In the genomic region with DNA sequence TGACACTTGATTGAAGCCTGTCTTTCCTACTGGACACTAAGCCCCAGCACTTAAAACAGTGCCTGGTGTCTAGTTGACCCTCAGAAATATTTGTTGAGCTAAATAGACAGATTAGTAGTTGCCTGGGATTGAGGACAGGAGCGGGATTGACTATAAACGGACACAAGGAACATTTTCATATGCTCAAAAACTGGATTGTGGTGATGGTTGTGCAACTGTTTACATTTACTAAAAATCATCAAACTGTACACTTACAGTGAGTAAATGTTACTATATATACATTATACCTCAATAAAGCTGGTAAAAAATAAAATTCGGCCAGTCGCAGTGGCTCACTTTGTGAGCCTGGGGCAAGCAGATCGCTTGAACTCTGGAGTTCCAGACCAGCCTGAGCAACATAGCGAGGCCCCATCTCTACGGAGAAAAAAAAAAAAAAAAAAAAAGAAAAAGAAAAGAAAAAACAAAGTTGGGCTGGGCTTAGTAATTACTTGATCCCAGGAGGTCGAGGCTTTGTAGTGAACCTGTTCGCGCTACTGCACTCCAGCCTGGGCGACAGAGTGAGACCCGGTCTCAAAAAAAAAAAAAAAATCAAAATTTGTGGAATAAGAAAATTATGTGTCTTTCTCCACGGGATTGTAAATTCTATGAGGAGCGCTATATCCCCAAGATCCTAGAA, we compare ENCODE assay signal across 8 cellular contexts. TPM values are rescaled to one million over a fixed set of nuclear protein-coding genes. Genes with fewer than 3 reads are reported as not detected.
DNase-seq lines count a peak whose midpoint lies in the region; ATAC-seq and TF ChIP-seq lines count a peak whose summit lies in the region.

No MANE protein-coding gene starts in this region.

- intact Hi-C loops in lower leg skin (cut with DNase I; ENCODE audit: low total_unique reads) (no loop called here), aorta (cut with DNase I) (loop anchor here in 1 of 2 donors (2.0 kb wide), 1 partner anchor 18 kb away; the partner anchor contains the start of gene CIB2)

- in situ Hi-C loops in GM23248 (cut with MboI): no loop called here

- H3K9me3 Mint-ChIP-seq in activated naive CD4-positive, alpha-beta T cell treated with anti-CD3 and anti-CD28 coated beads, Interleukin-2, amount 50 U/mL, for 72 hours: no peaks in the 10 kb centered on the region

- WGBS in GM23248 (ENCODE audit: low coverage in 1 of 2, low lambda C conversion rate in 2 of 2, missing lambda C conversion rate in 2 of 2), 2 experiments: 10 to 12% methylated on average over 14 of the region's 14 CpGs
- 14 to 16% methylated on average over 14 of the region's 14 CpGs for WGBS in lower leg skin, 2 donors
- WGBS in aorta, 2 donors: 18 to 19% methylated on average over 14 of the region's 14 CpGs

- H3K36me3 ChIP-seq in BE2C (no peaks in the 10 kb centered on the region; the same call in 1 of the 2 replicates), GM23248 (ENCODE audit: low read depth) (no peaks in the 10 kb centered on the region), aorta (ENCODE audit: control insufficient read depth in 1 of 2, insufficient read depth in 2 of 2, low read length in 1 of 2) (no peaks in the 10 kb centered on the region)

- TF ChIP-seq CTCF in BE2C (IDR thresholded peaks at IDR 0.05; ENCODE audit: low read depth, low read length) (no peak), lower leg skin (IDR thresholded peaks at IDR 0.05) (no peak)

- peaks cover 43% of the 10 kb centered on the region for H3K79me2 ChIP-seq in GM23248 (ENCODE audit: insufficient read depth)

- H3K4me3 ChIP-seq in BE2C (ENCODE audit: low read depth, low read length) (peak overlapping the region; percentile 90), GM23248 (peak overlapping the region; percentile 97), lower leg skin (ENCODE audit: low read depth, poor library complexity, severe bottlenecking) (peak overlapping the region; percentile 29), aorta (ENCODE audit: low read length in 2 of 2) (peak overlapping the region; percentile 84 to 94)

- H3K9me3 ChIP-seq in BE2C (no peaks in the 10 kb centered on the region), GM23248 (ENCODE audit: low read depth) (no peaks in the 10 kb centered on the region), aorta (ENCODE audit: control insufficient read depth, low read length) (no peaks in the 10 kb centered on the region)

- no peaks in the 10 kb centered on the region for H4K20me1 ChIP-seq in GM23248 (ENCODE audit: insufficient read depth)

- H3K27ac ChIP-seq in GM23248 (peak overlapping the region; percentile 48; the same call in 1 of the 2 replicates), aorta (ENCODE audit: low read depth in 1 of 2, low read length in 2 of 2) (peak overlapping the region in 1 of 2 donors; percentile 49)

- no peak for TF ChIP-seq POLR2A in lower leg skin (IDR thresholded peaks at IDR 0.05)

- DNase-seq in BE2C: no peak
- DNase-seq in GM23248: peak; percentile 44
- DNase-seq in activated naive CD4-positive, alpha-beta T cell treated with anti-CD3 and anti-CD28 coated beads, Interleukin-2, amount 50 U/mL, for 72 hours (ENCODE audit: low spot score in 2 of 2): no peak
- DNase-seq in lower leg skin (ENCODE audit: low spot score in 2 of 2): no peak
- no peak for DNase-seq in aorta
- DNase-seq in T1000 (lab: John Stamatoyannopoulos, UW): no peak
- no peak for DNase-seq in NK-92 treated with Interleukin-12 subunit alpha and Interleukin-12 subunit beta, amount 100 ng/mL, for 24 hours (lab: John Stamatoyannopoulos, UW)
- DNase-seq in GOT3 (lab: John Stamatoyannopoulos, UW): no peak

- H3K9me2 ChIP-seq in GM23248 (ENCODE audit: insufficient read depth): no peaks in the 10 kb centered on the region

- peaks cover 6 to 16% of the 10 kb centered on the region in 2 donors for H3K36me3 Mint-ChIP-seq in activated naive CD4-positive, alpha-beta T cell treated with anti-CD3 and anti-CD28 coated beads, Interleukin-2, amount 50 U/mL, for 72 hours

- H3K27me3 ChIP-seq in BE2C: no peaks in the 10 kb centered on the region
- H3K27me3 ChIP-seq in GM23248 (replicated peaks; ENCODE audit: insufficient read depth): no peaks in the 10 kb centered on the region
- no peaks in the 10 kb centered on the region for H3K27me3 ChIP-seq in aorta (ENCODE audit: control insufficient read depth in 1 of 2, insufficient read depth in 2 of 2, low read length in 1 of 2)

- H2AFZ ChIP-seq in GM23248: peak overlapping the region; percentile 98

- H3K9ac ChIP-seq in GM23248: peak overlapping the region; percentile 90

- peak overlapping the region; percentile 95 to 97 for H3K27ac Mint-ChIP-seq in activated naive CD4-positive, alpha-beta T cell treated with anti-CD3 and anti-CD28 coated beads, Interleukin-2, amount 50 U/mL, for 72 hours

- peak overlapping the region; percentile 99 for H3K4me2 ChIP-seq in GM23248 (ENCODE audit: unreplicated experiment)

- no peaks in the 10 kb centered on the region for H3F3A ChIP-seq in GM23248 (ENCODE audit: insufficient read depth)

- ATAC-seq in activated naive CD4-positive, alpha-beta T cell treated with anti-CD3 and anti-CD28 coated beads, Interleukin-2, amount 50 U/mL, for 72 hours: peak in 1 of 2 donors; percentile 12
- no peak for ATAC-seq in aorta (ENCODE audit: low FRiP score)

- H3K4me1 ChIP-seq in BE2C (no peaks in the 10 kb centered on the region), GM23248 (ENCODE audit: insufficient read depth) (peaks cover 16% of the 10 kb centered on the region; the same call in 1 of the 2 replicates), aorta (ENCODE audit: control insufficient read depth in 1 of 2, insufficient read depth in 2 of 2, low read length in 2 of 2) (no peaks in the 10 kb centered on the region)

RNA-seq across cellular contexts. Expression of gene IDH3A, which starts 0.6 kb away (rescaled TPM):
- 113 TPM for polyA plus RNA-seq in BE2C (2012; ENCODE audit: insufficient read depth, insufficient read length, low read depth)
- total RNA-seq in GM23248 (2014; rRNA removed; shearing (Covaris generic)): 47.1 and 94.0 TPM in 2 replicates
- polyA plus RNA-seq in GM23248 (2016; fragmentation: Nextera tagmentation; extraction: Ambion mirVana): 50.3 and 56.9 TPM in 2 replicates
- 100 to 1,000 TPM; 131 to 138 TPM for total RNA-seq in activated naive CD4-positive, alpha-beta T cell treated with anti-CD3 and anti-CD28 coated beads, Interleukin-2, amount 50 U/mL, for 72 hours
- 10 to 100 TPM; 51.0 to 77.2 (median 60.8) TPM for total RNA-seq in lower leg skin
- total RNA-seq in aorta: 10 to 100 TPM; 60.7 to 68.3 TPM
- polyA plus RNA-seq in aorta: 10 to 100 TPM; 36.7 to 99.3 TPM

RNA-seq across cellular contexts. Expression of gene CIB2, which starts 17.3 kb away (rescaled TPM):
- polyA plus RNA-seq in BE2C (2012; ENCODE audit: insufficient read depth, insufficient read length, low read depth): 12.8 TPM
- 1.4 and 3.4 TPM in 2 replicates for total RNA-seq in GM23248 (2014; rRNA removed; shearing (Covaris generic))
- polyA plus RNA-seq in GM23248 (2016; fragmentation: Nextera tagmentation; extraction: Ambion mirVana) (2.3 and 2.9 TPM in 2 replicates), aorta (1 to 10 TPM; 8.4 to 9.1 TPM)
- total RNA-seq in activated naive CD4-positive, alpha-beta T cell treated with anti-CD3 and anti-CD28 coated beads, Interleukin-2, amount 50 U/mL, for 72 hours: 1 to 10 TPM; 1.4 to 1.6 TPM
- total RNA-seq in lower leg skin (10 to 100 TPM in 2 of 4 donors, 1 to 10 TPM in 2; 6.6 to 16.2 (median 10.9) TPM), aorta (1 to 10 TPM; 6.3 to 6.9 TPM)

RNA-seq across cellular contexts. Expression of gene SH2D7, which starts 56.2 kb away (rescaled TPM):
- polyA plus RNA-seq in BE2C (2012; ENCODE audit: insufficient read depth, insufficient read length, low read depth): not detected
- total RNA-seq in GM23248 (2014; rRNA removed; shearing (Covaris generic)): not detected in 2 replicates
- not detected in 2 replicates for polyA plus RNA-seq in GM23248 (2016; fragmentation: Nextera tagmentation; extraction: Ambion mirVana)
- total RNA-seq in activated naive CD4-positive, alpha-beta T cell treated with anti-CD3 and anti-CD28 coated beads, Interleukin-2, amount 50 U/mL, for 72 hours: not detected
- not detected for total RNA-seq in lower leg skin
- not detected for total RNA-seq in aorta
- 1 to 10 TPM in 1 of 2 donors, not detected in 1; 1.0 TPM for polyA plus RNA-seq in aorta

Comparison
In these comparisons a context has a peak if more than half of its experiments do, and no peak if none do; other contexts are left out.
1. H3K4me3 ChIP-seq: peak in every context shown above with its lines; median percentile 97 in GM23248; 90 in BE2C; 89 in aorta; 29 in lower leg skin.